Comparison of ENCODE assay signal across 30 cellular contexts in genomic region chr6:43215066-43215465, GRCh38. TPM values are rescaled to one million over a fixed set of nuclear protein-coding genes. Genes with fewer than 3 reads are reported as not detected.
"Had no signal": no experiment of that assay in that cellular context is flagged by ENCODE, and none has a peak within 500 bp of the region (broad histone marks: within the 10 kb centered on the region; RNA-seq: fewer than 3 reads in every experiment).

No MANE protein-coding gene starts in this region.

- H3K27ac Mint-ChIP-seq: immature natural killer cell; mesothelial cell of epicardium; natural killer cell treated with Interleukin-12 subunit alpha and Interleukin-12 subunit beta and Interleukin-15 and Interleukin-18, amount 100 ng/mL, for 72 hours; neural progenitor cell; progenitor cell of endocrine pancreas had no signal

- H3K27ac ChIP-seq: coronary artery, esophagus muscularis mucosa, neural progenitor cell, parathyroid adenoma, right lobe of liver, thoracic aorta, tibial nerve, upper lobe of left lung had no signal

- H3K4me3 ChIP-seq: coronary artery, esophagus muscularis mucosa, mucosa of descending colon, neural progenitor cell, right lobe of liver, smooth muscle cell, thoracic aorta, tibial nerve, upper lobe of left lung had no signal

- DNase-seq: dermis blood vessel endothelial cell; effector memory CD4-positive, alpha-beta T cell; foreskin melanocyte; hypothalamus; immature natural killer cell; mesenchymal stem cell; mucosa of descending colon; naive B cell; right lobe of liver; stimulated activated CD4-positive, alpha-beta T cell treated with anti-CD3 and anti-CD28 coated beads, Interleukin-12 subunit alpha, Interleukin-12 subunit beta, amount 100 ng/mL, for 4 hours; stimulated activated CD4-positive, alpha-beta T cell treated with anti-CD3 and anti-CD28 coated beads, Interleukin-1b, Interleukin-23, amount 100 ng/mL, for 48 hours; stimulated activated CD4-positive, alpha-beta T cell treated with anti-CD3 and anti-CD28 coated beads, Interleukin-4, amount 100 ng/mL, for 1 hour; stimulated activated CD8-positive, alpha-beta memory T cell treated with anti-CD3 and anti-CD28 coated beads, Interleukin-4, amount 100 ng/mL, for 48 hours; stimulated activated naive CD8-positive, alpha-beta T cell treated with anti-CD3 and anti-CD28 coated beads, Interleukin-15, Interleukin-2, amounts not matched to agents 100 U/mL and 50 U/mL, for 24 hours; substantia nigra had no signal

- ATAC-seq: left lobe of liver; mucosa of descending colon; natural killer cell treated with Interleukin-12 subunit alpha and Interleukin-12 subunit beta and Interleukin-15 and Interleukin-18, amount 100 ng/mL, for 72 hours; stimulated activated naive CD8-positive, alpha-beta T cell treated with anti-CD3 and anti-CD28 coated beads, Interleukin-15, Interleukin-2, amounts not matched to agents 100 U/mL and 50 U/mL, for 24 hours had no signal

- H3K4me1 Mint-ChIP-seq: immature natural killer cell, mesothelial cell of epicardium had no signal

- H3K27me3 ChIP-seq: esophagus muscularis mucosa, neural progenitor cell, right lobe of liver, tibial nerve, upper lobe of left lung had no signal

- H3K4me3 Mint-ChIP-seq: immature natural killer cell; mesothelial cell of epicardium; natural killer cell treated with Interleukin-12 subunit alpha and Interleukin-12 subunit beta and Interleukin-15 and Interleukin-18, amount 100 ng/mL, for 72 hours; neural progenitor cell had no signal

- H3K9me3 ChIP-seq: esophagus muscularis mucosa, mucosa of descending colon, right lobe of liver, thoracic aorta, tibial nerve, upper lobe of left lung had no signal

- H3K9me3 Mint-ChIP-seq: immature natural killer cell; mesothelial cell of epicardium; naive B cell; natural killer cell treated with Interleukin-12 subunit alpha and Interleukin-12 subunit beta and Interleukin-15 and Interleukin-18, amount 100 ng/mL, for 72 hours; neural progenitor cell had no signal

- H3K36me3 ChIP-seq: neural progenitor cell had no signal

- H3K27me3 Mint-ChIP-seq: naive B cell; natural killer cell treated with Interleukin-12 subunit alpha and Interleukin-12 subunit beta and Interleukin-15 and Interleukin-18, amount 100 ng/mL, for 72 hours; progenitor cell of endocrine pancreas had no signal

- H3K4me1 ChIP-seq: esophagus muscularis mucosa, neural progenitor cell, parathyroid adenoma, right lobe of liver, tibial nerve, upper lobe of left lung had no signal

RNA-seq across cellular contexts. Expression of gene TTBK1, which starts 28.2 kb away (rescaled TPM):
- total RNA-seq: dermis blood vessel endothelial cell, endothelial cell of umbilical vein, smooth muscle cell, thoracic aorta, tibial nerve had no signal
- polyA plus RNA-seq: fibroblast of lung, immature natural killer cell, keratinocyte, smooth muscle cell had no signal
